In genomic region chr9:903886-904285, GRCh38 we compare ENCODE assay signal across 25 cellular contexts.
"Had no signal": no experiment of that assay in that cellular context is flagged by ENCODE, and none has a peak within 500 bp of the region (broad histone marks: within the 10 kb centered on the region; RNA-seq: fewer than 3 reads in every experiment).

No MANE protein-coding gene starts in this region.

- DNase-seq: activated CD4-positive, alpha-beta T cell treated with anti-CD3 and anti-CD28 coated beads for 48 hours; activated CD4-positive, alpha-beta T cell treated with anti-CD3 and anti-CD28 coated beads, Interleukin-2, amount 50 U/mL, for 48 hours; activated CD4-positive, CD25-positive, alpha-beta regulatory T cell treated with anti-CD3 and anti-CD28 coated beads, Interleukin-2, amount 50 U/mL, for 72 hours; activated CD8-positive, alpha-beta memory T cell treated with anti-CD3 and anti-CD28 coated beads, Interleukin-2, amount 10 ng/mL, durations not matched to agents 7 days and 5 days; activated effector memory CD4-positive, alpha-beta T cell treated with Interleukin-2 at 50 U/mL for 16 hours; activated naive CD4-positive, alpha-beta T cell; activated naive CD8-positive, alpha-beta T cell treated with anti-CD3 and anti-CD28 coated beads, Interleukin-2, amount 50 U/mL, for 24 hours; activated T-cell treated with anti-CD3 and anti-CD28 coated beads, Interleukin-2, amount 50 U/mL, for 24 hours; amniotic stem cell; body of pancreas; central memory CD4-positive, alpha-beta T cell; cortex of kidney; Karpas-422; MM.1S; NCI-H1694; NCI-H2029; NCI-H2107; NCI-H510A treated with DMSO at 0.1 percent for 48 hours; NCI-H774; PC-3; SHP77; T-helper 17 cell; T-helper 9 cell had no signal

- ATAC-seq: activated CD8-positive, alpha-beta memory T cell treated with anti-CD3 and anti-CD28 coated beads, Interleukin-2, amount 10 ng/mL, durations not matched to agents 7 days and 5 days; activated naive CD4-positive, alpha-beta T cell treated with anti-CD3 and anti-CD28 coated beads, Interleukin-2, amount 50 U/mL, for 72 hours; activated naive CD8-positive, alpha-beta T cell treated with anti-CD3 and anti-CD28 coated beads, Interleukin-2, amount 50 U/mL, for 24 hours; body of pancreas; PC-3; T-helper 17 cell; WTC11 had no signal
